Comparison of ENCODE assay signal across 17 cellular contexts in genomic region chr15:67164401-67164791, GRCh38.
DNase-seq lines count a peak whose midpoint lies in the region; ATAC-seq and TF ChIP-seq lines count a peak whose summit lies in the region.
"Had no signal": no experiment of that assay in that cellular context is flagged by ENCODE, and none has a peak within 500 bp of the region (broad histone marks: within the 10 kb centered on the region; RNA-seq: fewer than 3 reads in every experiment).

No MANE protein-coding gene starts in this region.

- peaks cover 49% of the 10 kb centered on the region for H3K36me3 Mint-ChIP-seq in activated T-cell treated with anti-CD3 and anti-CD28 coated beads, Interleukin-2, amount 50 U/mL, for 24 hours (ENCODE audit: low read depth)

- TF ChIP-seq POLR2A in upper lobe of left lung (IDR thresholded peaks at IDR 0.05) = no peak

- TF ChIP-seq CTCF in coronary artery (IDR thresholded peaks at IDR 0.05) (no peak), upper lobe of left lung (IDR thresholded peaks at IDR 0.05) (no peak)

- no peak overlapping the region for H3K4me3 Mint-ChIP-seq in activated T-cell treated with anti-CD3 and anti-CD28 coated beads, Interleukin-2, amount 50 U/mL, for 24 hours
- H3K4me3 Mint-ChIP-seq: activated B cell treated with CpG ODN at 0.5 μM for 24 hours had no signal

- H3K9me3 Mint-ChIP-seq in activated T-cell treated with anti-CD3 and anti-CD28 coated beads, Interleukin-2, amount 50 U/mL, for 24 hours = no peaks in the 10 kb centered on the region
- H3K9me3 Mint-ChIP-seq: activated B cell treated with CpG ODN at 0.5 μM for 24 hours had no signal

- H3K27me3 Mint-ChIP-seq in activated T-cell treated with anti-CD3 and anti-CD28 coated beads, Interleukin-2, amount 50 U/mL, for 24 hours = no peaks in the 10 kb centered on the region
- H3K27me3 Mint-ChIP-seq: activated B cell treated with CpG ODN at 0.5 μM for 24 hours had no signal

- DNase-seq in activated T-cell treated with anti-CD3 and anti-CD28 coated beads, Interleukin-2, amount 50 U/mL, for 24 hours = no peak
- DNase-seq in activated T-cell treated with anti-CD3 and anti-CD28 coated beads, Interleukin-2, amount 50 U/mL, for 1 hour = no peak
- DNase-seq in coronary artery (ENCODE audit: low spot score) (no peak), left colon (no peak), upper lobe of left lung (peak in 1 of 2 donors; percentile 67)
- DNase-seq: activated B cell treated with CpG ODN at 0.5 μM for 24 hours; cerebellar nuclear complex; mammary epithelial cell; NCI-H1105 treated with DMSO at 0.1 percent for 48 hours; NCI-H69; posterior cingulate gyrus; stimulated activated CD4-positive, alpha-beta T cell treated with anti-CD3 and anti-CD28 coated beads, Interleukin-2, amount 100 ng/mL, for 48 hours had no signal

- H3K4me1 Mint-ChIP-seq in activated T-cell treated with anti-CD3 and anti-CD28 coated beads, Interleukin-2, amount 50 U/mL, for 24 hours (ENCODE audit: low read depth) = peaks cover 19% of the 10 kb centered on the region

- H3K36me3 ChIP-seq in upper lobe of left lung = peaks cover 0 to 24% (median 11%) of the 10 kb centered on the region in 4 donors

- H3K4me1 ChIP-seq in upper lobe of left lung = peaks cover 7 to 35% (median 14%) of the 10 kb centered on the region in 4 donors
- H3K4me1 ChIP-seq: SJSA1 had no signal

- peak overlapping the region; percentile 63 for H3K27ac Mint-ChIP-seq in activated T-cell treated with anti-CD3 and anti-CD28 coated beads, Interleukin-2, amount 50 U/mL, for 24 hours

- peak overlapping the region; percentile 21 to 60 for H3K27ac ChIP-seq in coronary artery
- peak overlapping the region in 1 of 4 donors; percentile 49 for H3K27ac ChIP-seq in upper lobe of left lung
- H3K27ac ChIP-seq: SJSA1 had no signal

- no peaks in the 10 kb centered on the region for H3K27me3 ChIP-seq in upper lobe of left lung
- H3K27me3 ChIP-seq: gastroesophageal sphincter, SJSA1 had no signal

- TF ChIP-seq EP300 in upper lobe of left lung (IDR thresholded peaks at IDR 0.05) = no peak

- H3K9me3 ChIP-seq in upper lobe of left lung = no peaks in the 10 kb centered on the region
- H3K9me3 ChIP-seq: gastroesophageal sphincter, SJSA1 had no signal

- 57 to 63% methylated on average over 2 to 5 of the region's 5 CpGs for WGBS in upper lobe of left lung, 2 donors

- intact Hi-C loops in left colon (cut with DNase I, micrococcal nuclease) = no loop called here

- peak; percentile 58 for ATAC-seq in left colon
- peak; percentile 11 to 39 for ATAC-seq in upper lobe of left lung (ENCODE audit: low FRiP score in 2 of 2)
- no peak for ATAC-seq in GM19452 (IDR thresholded peaks at IDR 0.05; ENCODE audit: unreplicated experiment)
- no peak for ATAC-seq in GM18520 (IDR thresholded peaks at IDR 0.05; ENCODE audit: unreplicated experiment)
- no peak for ATAC-seq in HG03354 (IDR thresholded peaks at IDR 0.05; ENCODE audit: poor library complexity, severe bottlenecking, unreplicated experiment)
- ATAC-seq: gastroesophageal sphincter had no signal

- H3K4me3 ChIP-seq in coronary artery (no peak overlapping the region), upper lobe of left lung (no peak overlapping the region)
- H3K4me3 ChIP-seq: gastroesophageal sphincter, SJSA1 had no signal

Comparison
In these comparisons a context has a peak if more than half of its experiments do, and no peak if none do; other contexts are left out.
1. ATAC-seq: peak in left colon (single experiment) and upper lobe of left lung (2 of 2); none in GM19452 (single experiment), GM18520 (single experiment) and HG03354 (single experiment).